ENCODE assay signal across 1 cellular context in the genomic region with DNA sequence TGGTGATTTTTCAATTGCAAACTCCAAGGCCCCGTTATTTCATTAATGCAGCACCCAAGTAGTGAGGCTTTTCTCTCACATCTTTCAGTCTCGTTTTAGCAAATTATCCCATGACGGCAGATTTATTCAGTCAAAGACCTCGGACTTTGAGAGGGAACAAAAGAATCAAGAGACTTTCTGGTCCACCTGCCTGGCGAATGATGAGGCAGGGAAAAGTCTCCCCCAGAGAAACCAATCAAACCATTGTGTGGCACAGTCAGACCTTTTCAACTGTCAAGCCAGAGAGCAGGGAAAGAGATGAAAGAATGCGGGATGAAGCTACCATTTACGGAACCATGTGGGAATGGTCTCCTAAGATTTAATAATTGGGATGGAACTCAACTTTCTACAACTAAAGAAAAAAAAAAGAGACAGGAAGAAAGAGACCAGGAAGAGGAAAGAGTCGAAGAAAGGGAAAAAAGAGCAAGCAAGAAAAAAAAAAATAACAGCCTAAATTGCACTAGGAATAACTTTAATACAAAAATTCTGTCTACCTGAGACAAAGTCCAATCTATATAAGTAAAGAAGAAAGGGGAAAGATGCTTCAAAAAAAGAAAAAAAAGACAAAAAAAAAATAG.
TF ChIP-seq lines count a peak whose summit lies in the region.

No MANE protein-coding gene starts in this region.

TF ChIP-seq in H1, 55 proteins besides CTCF, POLR2A, EP300 and RAD21 (continued from another document):
- TF ChIP-seq TCF12 (IDR thresholded peaks at IDR 0.05; ENCODE audit: low read depth, low read length) = 0 out of 2 replicates have a peak, but pooled peaks have one; percentile 28
- TF ChIP-seq, protein P1, sequence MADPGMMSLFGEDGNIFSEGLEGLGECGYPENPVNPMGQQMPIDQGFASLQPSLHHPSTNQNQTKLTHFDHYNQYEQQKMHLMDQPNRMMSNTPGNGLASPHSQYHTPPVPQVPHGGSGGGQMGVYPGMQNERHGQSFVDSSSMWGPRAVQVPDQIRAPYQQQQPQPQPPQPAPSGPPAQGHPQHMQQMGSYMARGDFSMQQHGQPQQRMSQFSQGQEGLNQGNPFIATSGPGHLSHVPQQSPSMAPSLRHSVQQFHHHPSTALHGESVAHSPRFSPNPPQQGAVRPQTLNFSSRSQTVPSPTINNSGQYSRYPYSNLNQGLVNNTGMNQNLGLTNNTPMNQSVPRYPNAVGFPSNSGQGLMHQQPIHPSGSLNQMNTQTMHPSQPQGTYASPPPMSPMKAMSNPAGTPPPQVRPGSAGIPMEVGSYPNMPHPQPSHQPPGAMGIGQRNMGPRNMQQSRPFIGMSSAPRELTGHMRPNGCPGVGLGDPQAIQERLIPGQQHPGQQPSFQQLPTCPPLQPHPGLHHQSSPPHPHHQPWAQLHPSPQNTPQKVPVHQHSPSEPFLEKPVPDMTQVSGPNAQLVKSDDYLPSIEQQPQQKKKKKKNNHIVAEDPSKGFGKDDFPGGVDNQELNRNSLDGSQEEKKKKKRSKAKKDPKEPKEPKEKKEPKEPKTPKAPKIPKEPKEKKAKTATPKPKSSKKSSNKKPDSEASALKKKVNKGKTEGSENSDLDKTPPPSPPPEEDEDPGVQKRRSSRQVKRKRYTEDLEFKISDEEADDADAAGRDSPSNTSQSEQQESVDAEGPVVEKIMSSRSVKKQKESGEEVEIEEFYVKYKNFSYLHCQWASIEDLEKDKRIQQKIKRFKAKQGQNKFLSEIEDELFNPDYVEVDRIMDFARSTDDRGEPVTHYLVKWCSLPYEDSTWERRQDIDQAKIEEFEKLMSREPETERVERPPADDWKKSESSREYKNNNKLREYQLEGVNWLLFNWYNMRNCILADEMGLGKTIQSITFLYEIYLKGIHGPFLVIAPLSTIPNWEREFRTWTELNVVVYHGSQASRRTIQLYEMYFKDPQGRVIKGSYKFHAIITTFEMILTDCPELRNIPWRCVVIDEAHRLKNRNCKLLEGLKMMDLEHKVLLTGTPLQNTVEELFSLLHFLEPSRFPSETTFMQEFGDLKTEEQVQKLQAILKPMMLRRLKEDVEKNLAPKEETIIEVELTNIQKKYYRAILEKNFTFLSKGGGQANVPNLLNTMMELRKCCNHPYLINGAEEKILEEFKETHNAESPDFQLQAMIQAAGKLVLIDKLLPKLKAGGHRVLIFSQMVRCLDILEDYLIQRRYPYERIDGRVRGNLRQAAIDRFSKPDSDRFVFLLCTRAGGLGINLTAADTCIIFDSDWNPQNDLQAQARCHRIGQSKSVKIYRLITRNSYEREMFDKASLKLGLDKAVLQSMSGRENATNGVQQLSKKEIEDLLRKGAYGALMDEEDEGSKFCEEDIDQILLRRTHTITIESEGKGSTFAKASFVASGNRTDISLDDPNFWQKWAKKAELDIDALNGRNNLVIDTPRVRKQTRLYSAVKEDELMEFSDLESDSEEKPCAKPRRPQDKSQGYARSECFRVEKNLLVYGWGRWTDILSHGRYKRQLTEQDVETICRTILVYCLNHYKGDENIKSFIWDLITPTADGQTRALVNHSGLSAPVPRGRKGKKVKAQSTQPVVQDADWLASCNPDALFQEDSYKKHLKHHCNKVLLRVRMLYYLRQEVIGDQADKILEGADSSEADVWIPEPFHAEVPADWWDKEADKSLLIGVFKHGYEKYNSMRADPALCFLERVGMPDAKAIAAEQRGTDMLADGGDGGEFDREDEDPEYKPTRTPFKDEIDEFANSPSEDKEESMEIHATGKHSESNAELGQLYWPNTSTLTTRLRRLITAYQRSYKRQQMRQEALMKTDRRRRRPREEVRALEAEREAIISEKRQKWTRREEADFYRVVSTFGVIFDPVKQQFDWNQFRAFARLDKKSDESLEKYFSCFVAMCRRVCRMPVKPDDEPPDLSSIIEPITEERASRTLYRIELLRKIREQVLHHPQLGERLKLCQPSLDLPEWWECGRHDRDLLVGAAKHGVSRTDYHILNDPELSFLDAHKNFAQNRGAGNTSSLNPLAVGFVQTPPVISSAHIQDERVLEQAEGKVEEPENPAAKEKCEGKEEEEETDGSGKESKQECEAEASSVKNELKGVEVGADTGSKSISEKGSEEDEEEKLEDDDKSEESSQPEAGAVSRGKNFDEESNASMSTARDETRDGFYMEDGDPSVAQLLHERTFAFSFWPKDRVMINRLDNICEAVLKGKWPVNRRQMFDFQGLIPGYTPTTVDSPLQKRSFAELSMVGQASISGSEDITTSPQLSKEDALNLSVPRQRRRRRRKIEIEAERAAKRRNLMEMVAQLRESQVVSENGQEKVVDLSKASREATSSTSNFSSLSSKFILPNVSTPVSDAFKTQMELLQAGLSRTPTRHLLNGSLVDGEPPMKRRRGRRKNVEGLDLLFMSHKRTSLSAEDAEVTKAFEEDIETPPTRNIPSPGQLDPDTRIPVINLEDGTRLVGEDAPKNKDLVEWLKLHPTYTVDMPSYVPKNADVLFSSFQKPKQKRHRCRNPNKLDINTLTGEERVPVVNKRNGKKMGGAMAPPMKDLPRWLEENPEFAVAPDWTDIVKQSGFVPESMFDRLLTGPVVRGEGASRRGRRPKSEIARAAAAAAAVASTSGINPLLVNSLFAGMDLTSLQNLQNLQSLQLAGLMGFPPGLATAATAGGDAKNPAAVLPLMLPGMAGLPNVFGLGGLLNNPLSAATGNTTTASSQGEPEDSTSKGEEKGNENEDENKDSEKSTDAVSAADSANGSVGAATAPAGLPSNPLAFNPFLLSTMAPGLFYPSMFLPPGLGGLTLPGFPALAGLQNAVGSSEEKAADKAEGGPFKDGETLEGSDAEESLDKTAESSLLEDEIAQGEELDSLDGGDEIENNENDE (IDR thresholded peaks at IDR 0.05; ENCODE audit: insufficient replicate concordance, low read length) = peak; percentile 23
- TF ChIP-seq NANOG (IDR thresholded peaks at IDR 0.05; ENCODE audit: insufficient read depth, low read depth, low read length, poor library complexity, severe bottlenecking) = peak; percentile 87
